6 cellular contexts compared by ENCODE assay signal in the genomic region with DNA sequence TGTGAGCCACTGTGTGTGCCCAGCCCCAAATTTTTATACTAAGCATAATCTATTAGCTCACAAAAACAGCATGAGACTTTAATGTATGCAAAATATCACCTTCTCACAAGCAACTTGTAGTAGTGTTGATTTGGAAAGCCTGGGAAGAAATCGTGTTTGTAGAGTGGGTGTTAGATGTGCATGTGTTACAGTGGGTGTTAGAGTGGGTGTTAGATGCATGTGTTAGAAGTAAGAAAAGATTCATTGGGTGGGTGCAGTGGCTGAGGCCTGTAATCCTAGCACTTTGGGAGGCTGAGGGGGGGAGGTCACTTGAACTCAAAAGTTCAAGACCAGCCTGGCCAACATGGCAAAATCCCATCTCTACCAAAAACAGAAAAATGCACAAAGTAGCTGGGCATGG.
"Had no signal": no experiment of that assay in that cellular context is flagged by ENCODE, and none has a peak within 500 bp of the region (broad histone marks: within the 10 kb centered on the region; RNA-seq: fewer than 3 reads in every experiment).

No MANE protein-coding gene starts in this region.

- H3K4me3 Mint-ChIP-seq: IgD-negative memory B cell had no signal

- H3K27ac ChIP-seq: HL-60 had no signal

- ATAC-seq: HepG2, K562 had no signal

- H3K4me3 ChIP-seq: K562 had no signal

- H3K27ac Mint-ChIP-seq: IgD-negative memory B cell had no signal

- DNase-seq: IMR-90, KBM-7 had no signal
